Comparison of ENCODE assay signal across 1 cellular context in the genomic region with DNA sequence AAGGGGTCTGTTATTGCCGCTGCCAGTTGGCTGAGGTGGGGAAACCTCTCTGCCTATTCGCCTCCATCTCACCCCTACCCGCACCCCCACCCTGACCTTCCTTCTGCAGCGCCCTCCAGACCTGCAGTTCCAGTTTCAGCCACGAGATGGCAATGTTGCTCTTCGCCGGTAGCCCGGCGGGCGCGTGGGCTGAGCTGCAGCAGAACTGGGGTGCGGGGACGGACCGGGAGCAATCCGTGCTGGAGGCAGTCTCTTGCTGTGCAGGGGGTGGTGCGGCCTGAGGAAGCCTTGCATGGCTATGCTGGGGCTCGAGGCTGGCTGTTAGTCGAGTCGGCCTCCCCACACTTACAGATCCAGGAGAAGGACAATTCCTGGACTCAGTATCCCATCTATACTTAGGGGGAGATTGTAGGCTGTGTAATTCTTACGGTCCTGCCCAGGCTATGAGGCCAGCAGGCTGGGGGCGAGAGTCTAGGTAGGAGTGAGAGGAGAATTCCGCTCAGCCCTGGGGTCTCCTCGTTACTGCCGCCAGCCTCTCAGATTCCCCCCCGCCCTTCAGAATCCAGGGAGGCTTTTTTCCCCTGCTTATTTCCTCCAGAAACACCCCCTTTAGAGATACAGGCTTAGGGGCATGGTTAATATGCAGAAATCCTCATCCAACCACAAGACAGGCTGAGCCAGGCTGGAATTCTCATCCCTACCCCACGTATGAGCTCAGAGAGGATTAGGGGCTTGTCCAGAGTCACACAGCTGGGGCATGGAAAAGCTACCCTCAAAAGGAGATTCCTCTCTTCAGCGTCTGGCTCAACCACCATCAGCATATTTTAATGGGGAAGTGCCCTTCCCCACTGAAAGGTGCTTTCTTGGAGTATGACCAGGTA.
TF ChIP-seq lines count a peak whose summit lies in the region.

No MANE protein-coding gene starts in this region.

TF ChIP-seq in HepG2, 621 proteins besides CTCF, POLR2A, EP300 and RAD21 (continued from another document and continues in another):
- TF ChIP-seq ATF2 (CRISPR knock-in tag; IDR thresholded peaks at IDR 0.05) (0 out of 2 replicates have a peak, but pooled peaks have one; percentile 19), MIER2 (CRISPR knock-in tag; IDR thresholded peaks at IDR 0.05) (peak; percentile 38; the same call in 1 of the 2 replicates), ZNF225 (CRISPR knock-in tag; IDR thresholded peaks at IDR 0.05) (0 out of 2 replicates have a peak, but pooled peaks have one; percentile 70), ZFP36 (IDR thresholded peaks at IDR 0.05; ENCODE audit: borderline replicate concordance, low read depth, low read length, partially characterized antibody) (peak; percentile 23), SP1 (IDR thresholded peaks at IDR 0.05) (no peak), SP1 (CRISPR knock-in tag; IDR thresholded peaks at IDR 0.05) (no peak), ZNF281 (CRISPR knock-in tag; IDR thresholded peaks at IDR 0.05; ENCODE audit: borderline replicate concordance) (peak; percentile 24; the same call in 1 of the 2 replicates), ZNF296 (CRISPR knock-in tag; conservative IDR thresholded peaks at IDR 0.05) (no peak), PCBP1 (IDR thresholded peaks at IDR 0.05; ENCODE audit: borderline replicate concordance, low read depth, low read length) (peak; percentile 80; the same call in 1 of the 2 replicates), SALL1 (CRISPR knock-in tag; IDR thresholded peaks at IDR 0.05) (peak; percentile 43), ZNF350 (CRISPR knock-in tag; IDR thresholded peaks at IDR 0.05; ENCODE audit: borderline replicate concordance, low read depth) (no peak), ARID4A (CRISPR knock-in tag; IDR thresholded peaks at IDR 0.05; ENCODE audit: borderline replicate concordance) (0 out of 2 replicates have a peak, but pooled peaks have one; percentile 17), MAZ (IDR thresholded peaks at IDR 0.05; ENCODE audit: borderline replicate concordance, low read depth, low read length) (peak; percentile 67; the same call in 1 of the 2 replicates), MAZ (CRISPR knock-in tag; IDR thresholded peaks at IDR 0.05; ENCODE audit: low read depth) (no peak), KDM5B (CRISPR knock-in tag; IDR thresholded peaks at IDR 0.05; ENCODE audit: borderline replicate concordance) (0 out of 2 replicates have a peak, but pooled peaks have one; percentile 41), MTF2 (CRISPR knock-in tag; IDR thresholded peaks at IDR 0.05; ENCODE audit: borderline replicate concordance) (peak; percentile 78; the same call in 1 of the 2 replicates), ZNF605 (CRISPR knock-in tag; IDR thresholded peaks at IDR 0.05) (no peak), RBFOX2 (IDR thresholded peaks at IDR 0.05; ENCODE audit: low read depth, low read length) (no peak), STAG1 (CRISPR knock-in tag; IDR thresholded peaks at IDR 0.05) (peak; percentile 90), BORCS8-MEF2B (CRISPR knock-in tag; IDR thresholded peaks at IDR 0.05) (0 out of 2 replicates have a peak, but pooled peaks have one; percentile 25), NR0B2 (CRISPR knock-in tag; IDR thresholded peaks at IDR 0.05) (peak; percentile 42; the same call in 1 of the 2 replicates), SP4 (CRISPR knock-in tag; IDR thresholded peaks at IDR 0.05) (no peak), TEAD3 (CRISPR knock-in tag; optimal IDR thresholded peaks at IDR 0.05; ENCODE audit: borderline replicate concordance) (peak; percentile 12), ZNF572 (CRISPR knock-in tag; IDR thresholded peaks at IDR 0.05) (no peak), HNRNPLL (IDR thresholded peaks at IDR 0.05; ENCODE audit: low read depth, low read length, poor library complexity, severe bottlenecking) (peak; percentile 43), ZNF644 (CRISPR knock-in tag; IDR thresholded peaks at IDR 0.05; ENCODE audit: low read depth) (no peak), ZFP36L2 (CRISPR knock-in tag; IDR thresholded peaks at IDR 0.05) (no peak), SOX5 (CRISPR knock-in tag; IDR thresholded peaks at IDR 0.05; ENCODE audit: borderline replicate concordance) (no peak), ESRRA (CRISPR knock-in tag; IDR thresholded peaks at IDR 0.05; ENCODE audit: low read depth) (no peak), HHEX (CRISPR knock-in tag; IDR thresholded peaks at IDR 0.05) (no peak), THRA (CRISPR knock-in tag; IDR thresholded peaks at IDR 0.05; ENCODE audit: borderline replicate concordance) (0 out of 2 replicates have a peak, but pooled peaks have one; percentile 28), KDM3A (CRISPR knock-in tag; IDR thresholded peaks at IDR 0.05; ENCODE audit: low read depth) (0 out of 2 replicates have a peak, but pooled peaks have one; percentile 41), ZNF580 (CRISPR knock-in tag; IDR thresholded peaks at IDR 0.05; ENCODE audit: borderline replicate concordance, low read depth) (no peak), SMC3 (IDR thresholded peaks at IDR 0.05; ENCODE audit: low read length) (peak; percentile 46; the same call in 1 of the 2 replicates), RBM39 (IDR thresholded peaks at IDR 0.05; ENCODE audit: low read depth, low read length, poor library complexity, severe bottlenecking) (peak; percentile 40), MYC (CRISPR knock-in tag; IDR thresholded peaks at IDR 0.05; ENCODE audit: borderline replicate concordance) (peak; percentile 63; the same call in 1 of the 2 replicates)
- TF ChIP-seq, protein P1, sequence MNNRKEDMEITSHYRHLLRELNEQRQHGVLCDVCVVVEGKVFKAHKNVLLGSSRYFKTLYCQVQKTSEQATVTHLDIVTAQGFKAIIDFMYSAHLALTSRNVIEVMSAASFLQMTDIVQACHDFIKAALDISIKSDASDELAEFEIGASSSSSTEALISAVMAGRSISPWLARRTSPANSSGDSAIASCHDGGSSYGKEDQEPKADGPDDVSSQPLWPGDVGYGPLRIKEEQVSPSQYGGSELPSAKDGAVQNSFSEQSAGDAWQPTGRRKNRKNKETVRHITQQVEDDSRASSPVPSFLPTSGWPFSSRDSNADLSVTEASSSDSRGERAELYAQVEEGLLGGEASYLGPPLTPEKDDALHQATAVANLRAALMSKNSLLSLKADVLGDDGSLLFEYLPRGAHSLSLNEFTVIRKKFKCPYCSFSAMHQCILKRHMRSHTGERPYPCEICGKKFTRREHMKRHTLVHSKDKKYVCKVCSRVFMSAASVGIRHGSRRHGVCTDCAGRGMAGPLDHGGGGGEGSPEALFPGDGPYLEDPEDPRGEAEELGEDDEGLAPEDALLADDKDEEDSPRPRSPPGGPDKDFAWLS (CRISPR knock-in tag; IDR thresholded peaks at IDR 0.05; ENCODE audit: borderline replicate concordance) = no peak
- TF ChIP-seq, protein P2, sequence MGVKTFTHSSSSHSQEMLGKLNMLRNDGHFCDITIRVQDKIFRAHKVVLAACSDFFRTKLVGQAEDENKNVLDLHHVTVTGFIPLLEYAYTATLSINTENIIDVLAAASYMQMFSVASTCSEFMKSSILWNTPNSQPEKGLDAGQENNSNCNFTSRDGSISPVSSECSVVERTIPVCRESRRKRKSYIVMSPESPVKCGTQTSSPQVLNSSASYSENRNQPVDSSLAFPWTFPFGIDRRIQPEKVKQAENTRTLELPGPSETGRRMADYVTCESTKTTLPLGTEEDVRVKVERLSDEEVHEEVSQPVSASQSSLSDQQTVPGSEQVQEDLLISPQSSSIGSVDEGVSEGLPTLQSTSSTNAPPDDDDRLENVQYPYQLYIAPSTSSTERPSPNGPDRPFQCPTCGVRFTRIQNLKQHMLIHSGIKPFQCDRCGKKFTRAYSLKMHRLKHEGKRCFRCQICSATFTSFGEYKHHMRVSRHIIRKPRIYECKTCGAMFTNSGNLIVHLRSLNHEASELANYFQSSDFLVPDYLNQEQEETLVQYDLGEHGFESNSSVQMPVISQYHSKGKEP (CRISPR knock-in tag; IDR thresholded peaks at IDR 0.05) = no peak
- TF ChIP-seq, protein P3, sequence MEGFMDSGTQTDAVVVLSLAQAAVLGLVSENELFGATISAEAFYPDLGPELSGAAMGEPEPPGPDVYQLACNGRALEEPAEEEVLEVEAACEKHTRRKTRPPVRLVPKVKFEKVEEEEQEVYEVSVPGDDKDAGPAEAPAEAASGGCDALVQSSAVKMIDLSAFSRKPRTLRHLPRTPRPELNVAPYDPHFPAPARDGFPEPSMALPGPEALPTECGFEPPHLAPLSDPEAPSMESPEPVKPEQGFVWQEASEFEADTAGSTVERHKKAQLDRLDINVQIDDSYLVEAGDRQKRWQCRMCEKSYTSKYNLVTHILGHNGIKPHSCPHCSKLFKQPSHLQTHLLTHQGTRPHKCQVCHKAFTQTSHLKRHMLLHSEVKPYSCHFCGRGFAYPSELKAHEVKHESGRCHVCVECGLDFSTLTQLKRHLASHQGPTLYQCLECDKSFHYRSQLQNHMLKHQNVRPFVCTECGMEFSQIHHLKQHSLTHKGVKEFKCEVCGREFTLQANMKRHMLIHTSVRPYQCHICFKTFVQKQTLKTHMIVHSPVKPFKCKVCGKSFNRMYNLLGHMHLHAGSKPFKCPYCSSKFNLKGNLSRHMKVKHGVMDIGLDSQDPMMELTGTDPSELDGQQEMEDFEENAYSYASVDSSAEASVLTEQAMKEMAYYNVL (CRISPR knock-in tag; IDR thresholded peaks at IDR 0.05; ENCODE audit: borderline replicate concordance) = 0 out of 2 replicates have a peak, but pooled peaks have one; percentile 34
